Comparison of ENCODE assay signal across 23 cellular contexts in genomic region chr1:147758379-147759100, GRCh38. TPM values are rescaled to one million over a fixed set of nuclear protein-coding genes. Genes with fewer than 3 reads are reported as not detected.
"Had no signal": no experiment of that assay in that cellular context is flagged by ENCODE, and none has a peak within 500 bp of the region (broad histone marks: within the 10 kb centered on the region; RNA-seq: fewer than 3 reads in every experiment).

No MANE protein-coding gene starts in this region.

- H3K4me1 Mint-ChIP-seq: brain had no signal

- H3K36me3 Mint-ChIP-seq: activated naive CD4-positive, alpha-beta T cell treated with anti-CD3 and anti-CD28 coated beads, Interleukin-2, amount 50 U/mL, for 24 hours; brain; natural killer cell treated with Interleukin-12 subunit alpha and Interleukin-12 subunit beta and Interleukin-15 and Interleukin-18, amount 100 ng/mL, for 72 hours; WTC11 had no signal

- H3K4me1 ChIP-seq: prostate gland, uterus had no signal

- H3K27ac ChIP-seq: gastrocnemius medialis, neutrophil, ovary, prostate gland, uterus had no signal

- DNase-seq: activated gamma-delta T cell treated with Interleukin-2 at 50 U/mL for 16 hours; activated T-cell treated with anti-CD3 and anti-CD28 coated beads, Interleukin-2, amount 50 U/mL, for 1 hour; aorta; effector memory CD8-positive, alpha-beta T cell; esophagus squamous epithelium; gastrocnemius medialis; hypothalamus; left ventricle myocardium superior; midbrain; ovary; stimulated activated CD4-positive, alpha-beta T cell treated with anti-CD3 and anti-CD28 coated beads, Interleukin-1b, Interleukin-23, amount 100 ng/mL, for 48 hours; substantia nigra; T-helper 9 cell; tibial artery; uterus had no signal

- H3K36me3 ChIP-seq: esophagus squamous epithelium, gastrocnemius medialis, neutrophil, ovary, prostate gland, uterus had no signal

- H3K4me3 ChIP-seq: esophagus squamous epithelium, gastrocnemius medialis, ovary, prostate gland, tibial artery, uterus had no signal

- H3K27me3 ChIP-seq: esophagus squamous epithelium, gastrocnemius medialis, ovary, tibial artery, uterus had no signal

- H3K27ac Mint-ChIP-seq: activated naive CD4-positive, alpha-beta T cell treated with anti-CD3 and anti-CD28 coated beads, Interleukin-2, amount 50 U/mL, for 24 hours; brain; effector memory CD8-positive, alpha-beta T cell; natural killer cell treated with Interleukin-12 subunit alpha and Interleukin-12 subunit beta and Interleukin-15 and Interleukin-18, amount 100 ng/mL, for 72 hours; stimulated activated naive CD8-positive, alpha-beta T cell treated with anti-CD3 and anti-CD28 coated beads, Interleukin-15, Interleukin-2, amounts not matched to agents 100 ng/mL and 50 ng/mL, for 24 hours; WTC11 had no signal

- H3K4me3 Mint-ChIP-seq: activated naive CD4-positive, alpha-beta T cell treated with anti-CD3 and anti-CD28 coated beads, Interleukin-2, amount 50 U/mL, for 24 hours; brain; central memory CD8-positive, alpha-beta T cell; effector memory CD8-positive, alpha-beta T cell; natural killer cell treated with Interleukin-12 subunit alpha and Interleukin-12 subunit beta and Interleukin-15 and Interleukin-18, amount 100 ng/mL, for 72 hours; stimulated activated naive CD8-positive, alpha-beta T cell treated with anti-CD3 and anti-CD28 coated beads, Interleukin-15, Interleukin-2, amounts not matched to agents 100 ng/mL and 50 ng/mL, for 24 hours; WTC11 had no signal

- H3K9me3 Mint-ChIP-seq: activated naive CD4-positive, alpha-beta T cell treated with anti-CD3 and anti-CD28 coated beads, Interleukin-2, amount 50 U/mL, for 24 hours; brain; central memory CD8-positive, alpha-beta T cell; effector memory CD8-positive, alpha-beta T cell; stimulated activated naive CD8-positive, alpha-beta T cell treated with anti-CD3 and anti-CD28 coated beads, Interleukin-15, Interleukin-2, amounts not matched to agents 100 ng/mL and 50 ng/mL, for 24 hours; WTC11 had no signal

- ATAC-seq: effector memory CD8-positive, alpha-beta T cell; gastrocnemius medialis; left ventricle myocardium superior; WTC11 had no signal

- H3K27me3 Mint-ChIP-seq: activated naive CD4-positive, alpha-beta T cell treated with anti-CD3 and anti-CD28 coated beads, Interleukin-2, amount 50 U/mL, for 24 hours; central memory CD8-positive, alpha-beta T cell; stimulated activated naive CD8-positive, alpha-beta T cell treated with anti-CD3 and anti-CD28 coated beads, Interleukin-15, Interleukin-2, amounts not matched to agents 100 ng/mL and 50 ng/mL, for 24 hours had no signal

- H3K9me3 ChIP-seq: esophagus squamous epithelium, gastrocnemius medialis, neutrophil, ovary, prostate gland, tibial artery, uterus had no signal

RNA-seq across cellular contexts. Expression of gene GJA5, which starts 1.9 kb away (rescaled TPM):
- total RNA-seq: natural killer cell treated with Interleukin-12 subunit alpha and Interleukin-12 subunit beta and Interleukin-15 and Interleukin-18, amount 100 ng/mL, for 72 hours had no signal
